12 cellular contexts compared by ENCODE assay signal in the genomic region with DNA sequence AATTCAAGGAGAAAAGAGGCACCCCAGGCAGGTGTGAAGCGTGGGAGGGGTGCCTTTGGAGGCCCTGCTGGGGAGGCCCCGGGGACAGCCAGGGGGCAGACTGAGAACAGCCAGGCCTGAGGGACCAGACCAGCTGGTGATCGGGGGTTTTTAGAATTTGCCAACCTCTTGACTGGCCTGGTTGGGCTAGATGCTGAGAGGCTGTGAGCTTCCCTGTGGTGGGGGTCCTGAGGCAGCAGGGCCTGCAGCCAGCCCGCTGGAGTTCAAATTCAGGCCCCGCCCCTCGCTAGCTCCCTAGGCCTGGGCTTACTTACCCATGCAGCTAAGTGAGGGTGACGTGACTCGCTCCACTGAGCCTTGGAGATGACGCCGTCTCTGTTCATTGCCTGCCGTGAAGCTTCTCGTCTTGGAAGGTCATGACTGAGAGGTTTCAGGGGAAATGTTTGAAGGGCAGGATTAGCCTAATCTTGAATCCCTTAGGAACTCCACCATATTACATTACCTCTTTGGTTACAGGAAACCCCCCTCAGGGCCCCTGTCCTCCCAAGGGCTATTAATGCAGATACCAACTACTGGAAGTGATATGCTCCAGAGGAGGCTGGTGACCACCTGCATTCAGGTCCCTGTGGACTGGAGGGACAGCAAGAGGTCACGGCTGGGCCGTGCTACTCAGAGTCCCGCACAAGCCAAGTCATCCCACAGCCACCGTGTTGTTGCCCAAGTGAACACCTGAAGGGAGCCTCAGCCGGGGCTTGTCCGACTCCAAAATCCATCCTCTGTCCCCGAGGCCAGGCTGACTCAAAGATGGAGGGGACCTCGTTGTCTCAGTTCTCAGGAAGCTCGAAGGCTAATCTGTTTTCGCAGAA.
DNase-seq lines count a peak whose midpoint lies in the region; ATAC-seq and TF ChIP-seq lines count a peak whose summit lies in the region.
"Had no signal": no experiment of that assay in that cellular context is flagged by ENCODE, and none has a peak within 500 bp of the region (broad histone marks: within the 10 kb centered on the region; RNA-seq: fewer than 3 reads in every experiment).

No MANE protein-coding gene starts in this region.

- H2AFZ ChIP-seq in neuronal stem cell (ENCODE audit: low read length), result no peak overlapping the region

- no peak overlapping the region for H3K4me3 Mint-ChIP-seq in activated CD4-positive, alpha-beta T cell treated with anti-CD3 and anti-CD28 coated beads, Interleukin-2, amount 10 ng/mL, durations not matched to agents 7 days and 5 days
- H3K4me3 Mint-ChIP-seq: T-cell had no signal

- no peak for TF ChIP-seq CTCF in adrenal gland (IDR thresholded peaks at IDR 0.05)

- no peaks in the 10 kb centered on the region for H3K27me3 Mint-ChIP-seq in activated CD4-positive, alpha-beta T cell treated with anti-CD3 and anti-CD28 coated beads, Interleukin-2, amount 10 ng/mL, durations not matched to agents 7 days and 5 days
- H3K27me3 Mint-ChIP-seq: T-cell had no signal

- H2BK12ac ChIP-seq in neuronal stem cell (ENCODE audit: low read length), result no peak overlapping the region

- TF ChIP-seq POLR2A in adrenal gland (IDR thresholded peaks at IDR 0.05), result no peak

- H3K4me3 ChIP-seq in neuronal stem cell (ENCODE audit: low read length in 2 of 2) (no peak overlapping the region), adrenal gland (no peak overlapping the region)
- H3K4me3 ChIP-seq: tibial artery had no signal

- no peak for DNase-seq in neuronal stem cell (ENCODE audit: low spot score)
- DNase-seq in activated CD4-positive, alpha-beta T cell treated with anti-CD3 and anti-CD28 coated beads, Interleukin-2, amount 10 ng/mL, durations not matched to agents 7 days and 5 days, result no peak
- no peak for DNase-seq in NCI-H2081 treated with DMSO at 0.1 percent for 48 hours (lab: John Stamatoyannopoulos, UW)
- DNase-seq in DMS 273 treated with DMSO at 0.1 percent for 48 hours (lab: John Stamatoyannopoulos, UW), result no peak
- DNase-seq in adrenal gland, result no peak
- DNase-seq: activated gamma-delta T cell, T-cell, tibial artery had no signal

- H3K9ac ChIP-seq in neuronal stem cell (ENCODE audit: low read depth, low read length, poor library complexity), result no peak overlapping the region

- peaks cover 14% of the 10 kb centered on the region for H3K9me3 Mint-ChIP-seq in activated CD4-positive, alpha-beta T cell treated with anti-CD3 and anti-CD28 coated beads, Interleukin-2, amount 10 ng/mL, durations not matched to agents 7 days and 5 days

- H3K18ac ChIP-seq in neuronal stem cell (ENCODE audit: low read length), result no peak overlapping the region

- no peak overlapping the region for H2BK120ac ChIP-seq in neuronal stem cell (ENCODE audit: low read depth, low read length)

- H2AK5ac ChIP-seq in neuronal stem cell (ENCODE audit: low read depth, low read length), result peak overlapping the region; percentile 42

- H3K27me3 ChIP-seq in neuronal stem cell (ENCODE audit: control insufficient read depth in 3 of 3, insufficient read depth in 3 of 3, low read depth in 1 of 3, low read length in 3 of 3) (peaks cover 0 to 2% (median 0%) of the 10 kb centered on the region in 3 experiments), adrenal gland (no peaks in the 10 kb centered on the region)

- no peak overlapping the region for H4K8ac ChIP-seq in neuronal stem cell (ENCODE audit: low read depth, low read length)

- H2BK15ac ChIP-seq in neuronal stem cell (ENCODE audit: low read length), result no peak overlapping the region

- H3K36me3 Mint-ChIP-seq in activated CD4-positive, alpha-beta T cell treated with anti-CD3 and anti-CD28 coated beads, Interleukin-2, amount 10 ng/mL, durations not matched to agents 7 days and 5 days (ENCODE audit: low read depth), result peaks cover 13% of the 10 kb centered on the region
- H3K36me3 Mint-ChIP-seq: T-cell had no signal

- H3K4me1 Mint-ChIP-seq in activated CD4-positive, alpha-beta T cell treated with anti-CD3 and anti-CD28 coated beads, Interleukin-2, amount 10 ng/mL, durations not matched to agents 7 days and 5 days, result peaks cover 67% of the 10 kb centered on the region

- H3K36me3 ChIP-seq in neuronal stem cell (replicated peaks in 1 of 2; ENCODE audit: control insufficient read depth in 2 of 2, insufficient read depth in 2 of 2, low read length in 2 of 2) (no peaks in the 10 kb centered on the region), adrenal gland (replicated peaks in 1 of 2) (no peaks in the 10 kb centered on the region)
- H3K36me3 ChIP-seq: tibial artery had no signal

- no peak overlapping the region for H3K4me2 ChIP-seq in neuronal stem cell (ENCODE audit: insufficient read depth, low read length, poor library complexity, severe bottlenecking)

- no peaks in the 10 kb centered on the region for H3K79me1 ChIP-seq in neuronal stem cell (ENCODE audit: low read depth, low read length)

- no peak overlapping the region for H3K14ac ChIP-seq in neuronal stem cell (ENCODE audit: low read length)

- peak; percentile 48 for ATAC-seq in GM18867 (IDR thresholded peaks at IDR 0.05; ENCODE audit: unreplicated experiment)
- ATAC-seq in GM21717 (IDR thresholded peaks at IDR 0.05; ENCODE audit: unreplicated experiment), result peak; percentile 46
- ATAC-seq in HG03457 (IDR thresholded peaks at IDR 0.05; ENCODE audit: unreplicated experiment), result peak; percentile 32
- ATAC-seq: left lobe of liver, T-cell had no signal

- no peak overlapping the region for H2BK5ac ChIP-seq in neuronal stem cell (ENCODE audit: low read length)

- H3K27ac Mint-ChIP-seq in activated CD4-positive, alpha-beta T cell treated with anti-CD3 and anti-CD28 coated beads, Interleukin-2, amount 10 ng/mL, durations not matched to agents 7 days and 5 days, result no peak overlapping the region

- CTCF ChIA-PET in activated CD4-positive, alpha-beta T cell treated with anti-CD3 and anti-CD28 coated beads, Interleukin-2, amount 10 ng/mL, durations not matched to agents 7 days and 5 days (lab: Charles Lee), result interaction anchor here (0.6 to 3.2 kb wide), 11 partner anchors 11 to 284 kb away, joined by 3 to 10 read pairs (median 3); no protein-coding TSS in a partner anchor

- no CpG with 5 or more reads among the region's 22 CpGs for WGBS in neuronal stem cell (ENCODE audit: extremely low coverage in 2 of 2, insufficient read length in 2 of 2, insufficient replicate concordance in 1 of 2), 2 donors
- WGBS in adrenal gland, 4 donors, result 93 to 95% (median 94%) methylated on average over 17 to 22 of the region's 22 CpGs

- H3K4me1 ChIP-seq in neuronal stem cell (ENCODE audit: control insufficient read depth in 2 of 2, insufficient read depth in 1 of 2, low read depth in 1 of 2, low read length in 2 of 2) (peaks cover 7 to 12% of the 10 kb centered on the region in 2 donors), adrenal gland (replicated peaks in 1 of 2) (peaks cover 0 to 4% of the 10 kb centered on the region in 2 donors)
- H3K4me1 ChIP-seq: tibial artery had no signal

- H3K4ac ChIP-seq in neuronal stem cell (ENCODE audit: low read length), result no peak overlapping the region

- intact Hi-C loops in adrenal gland (cut with DNase I), result no loop called here

- no peak overlapping the region for H4K91ac ChIP-seq in neuronal stem cell (ENCODE audit: low read depth, low read length, poor library complexity)

- H3K27ac ChIP-seq in neuronal stem cell (replicated peaks; ENCODE audit: low read length), result no peak overlapping the region
- no peak overlapping the region for H3K27ac ChIP-seq in adrenal gland
- H3K27ac ChIP-seq: tibial artery had no signal

- H3K9me3 ChIP-seq in neuronal stem cell (replicated peaks in 1 of 2; ENCODE audit: control insufficient read depth in 2 of 2, insufficient read depth in 1 of 2, low read depth in 1 of 2, low read length in 2 of 2), result peaks cover 0 to 3% of the 10 kb centered on the region in 2 donors
- H3K9me3 ChIP-seq in adrenal gland (replicated peaks in 1 of 3), result peaks cover 0 to 3% (median 0%) of the 10 kb centered on the region in 3 donors
- H3K9me3 ChIP-seq: tibial artery had no signal

- POLR2A ChIA-PET in activated CD4-positive, alpha-beta T cell treated with anti-CD3 and anti-CD28 coated beads, Interleukin-2, amount 10 ng/mL, durations not matched to agents 7 days and 5 days (lab: Charles Lee), result no interaction called here

- peak overlapping the region; percentile 18 for H3K23ac ChIP-seq in neuronal stem cell (ENCODE audit: low read depth, low read length, poor library complexity)
